Comparison of ENCODE assay signal across 8 cellular contexts in genomic region chr14:105686050-105686449, GRCh38.
A peak's percentile ranks its signal among the peaks of the same experiment; 100 is the strongest.
DNase-seq lines count a peak whose midpoint lies in the region; ATAC-seq, FAIRE-seq and TF ChIP-seq lines count a peak whose summit lies in the region.
"Not testable (repeated sequence)": the region's sequence is repeated elsewhere in the genome, so short reads cannot be mapped to it uniquely, and the experiment has no call there.

No MANE protein-coding gene starts in this region.

- FAIRE-seq in GM12892 (lab: Jason Lieb, UNC): peak; percentile 97

- not testable (repeated sequence) for H3K27ac Mint-ChIP-seq in T-helper 17 cell; naive thymus-derived CD8-positive, alpha-beta T cell

- H3K4me1 Mint-ChIP-seq in T-helper 17 cell: peaks cover 14% of the 10 kb centered on the region
- H3K4me1 Mint-ChIP-seq in naive thymus-derived CD8-positive, alpha-beta T cell: peaks cover 0 to 23% (median 6%) of the 10 kb centered on the region in 4 donors

- not testable (repeated sequence) for H3K9me3 Mint-ChIP-seq in naive thymus-derived CD8-positive, alpha-beta T cell

- H3K4me3 Mint-ChIP-seq in T-helper 17 cell; naive thymus-derived CD8-positive, alpha-beta T cell: not testable (repeated sequence)

- POLR2A ChIA-PET in naive thymus-derived CD8-positive, alpha-beta T cell (lab: Charles Lee): not testable (repeated sequence)

- not testable (repeated sequence) for H3K9me3 ChIP-seq in T-helper 17 cell (ENCODE audit: control insufficient read depth, low read length, poor library complexity, severe bottlenecking)

- not testable (repeated sequence) for H3K27me3 Mint-ChIP-seq in T-helper 17 cell; naive thymus-derived CD8-positive, alpha-beta T cell

- DNase-seq in GM12892 (ENCODE audit: insufficient read length); T-helper 17 cell; naive thymus-derived CD8-positive, alpha-beta T cell: not testable (repeated sequence)

- not testable (repeated sequence) for TF ChIP-seq POLR2A in GM12892 (IDR thresholded peaks at IDR 0.05; ENCODE audit: low read depth, low read length)

- ATAC-seq in GM19035 (IDR thresholded peaks at IDR 0.05; ENCODE audit: unreplicated experiment) (peak; percentile 45), GM21528 (IDR thresholded peaks at IDR 0.05; ENCODE audit: low FRiP score, unreplicated experiment) (peak; percentile 12), HG02678 (IDR thresholded peaks at IDR 0.05; ENCODE audit: unreplicated experiment) (peak; percentile 43), HG02981 (IDR thresholded peaks at IDR 0.05; ENCODE audit: unreplicated experiment) (peak; percentile 34), HG03280 (IDR thresholded peaks at IDR 0.05; ENCODE audit: unreplicated experiment) (peak; percentile 39), T-helper 17 cell (peak; percentile 29)
- peak; percentile 25 to 34 for ATAC-seq in naive thymus-derived CD8-positive, alpha-beta T cell

- not testable (repeated sequence) for H3K36me3 Mint-ChIP-seq in T-helper 17 cell (ENCODE audit: low read depth); naive thymus-derived CD8-positive, alpha-beta T cell
